ENCODE assay signal across 9 cellular contexts in genomic region chr6:125952764-125953501, GRCh38. TPM values are rescaled to one million over a fixed set of nuclear protein-coding genes. Genes with fewer than 3 reads are reported as not detected.
DNase-seq lines count a peak whose midpoint lies in the region; ATAC-seq, FAIRE-seq and TF ChIP-seq lines count a peak whose summit lies in the region.
"Had no signal": no experiment of that assay in that cellular context is flagged by ENCODE, and none has a peak within 500 bp of the region (broad histone marks: within the 10 kb centered on the region; RNA-seq: fewer than 3 reads in every experiment).

No MANE protein-coding gene starts in this region.

- H3K36me3 ChIP-seq in OCI-LY1 (ENCODE audit: insufficient read depth, low read length): peaks cover 3% of the 10 kb centered on the region; the same call in 1 of the 2 replicates

- ATAC-seq in GM18909 (IDR thresholded peaks at IDR 0.05; ENCODE audit: poor library complexity, unreplicated experiment): no peak

- no peak overlapping the region for H3K27ac Mint-ChIP-seq in activated naive CD4-positive, alpha-beta T cell treated with anti-CD3 and anti-CD28 coated beads for 36 hours

- no peak overlapping the region for H2AFZ ChIP-seq in OCI-LY1 (ENCODE audit: low read length)

- peaks cover 7% of the 10 kb centered on the region for H3K4me1 Mint-ChIP-seq in activated naive CD4-positive, alpha-beta T cell treated with anti-CD3 and anti-CD28 coated beads for 36 hours (ENCODE audit: low read depth)

- FAIRE-seq in urothelium cell line (lab: Jason Lieb, UNC): no peak

- peak overlapping the region; percentile 39 for H3K4me3 ChIP-seq in OCI-LY1 (ENCODE audit: low read depth, low read length, poor library complexity, severe bottlenecking)

- peaks cover 12% of the 10 kb centered on the region; the same call in 1 of the 2 replicates for H3K9me3 ChIP-seq in OCI-LY1 (ENCODE audit: low read length)

- H3K27me3 Mint-ChIP-seq in activated naive CD4-positive, alpha-beta T cell treated with anti-CD3 and anti-CD28 coated beads for 36 hours (ENCODE audit: low read depth): peaks cover 4% of the 10 kb centered on the region

- peak; percentile 61 for DNase-seq in activated naive CD4-positive, alpha-beta T cell treated with anti-CD3 and anti-CD28 coated beads for 36 hours
- DNase-seq in activated naive CD4-positive, alpha-beta T cell treated with anti-CD3 and anti-CD28 coated beads, Interleukin-2, amount 50 U/mL, for 16 hours: no peak
- DNase-seq in erythroblast (lab: John Stamatoyannopoulos, UW) (peak; percentile 40 to 48), urothelium cell line (ENCODE audit: low spot score) (peak; percentile 37), epidermal melanocyte (ENCODE audit: insufficient read length, low spot score) (no peak), CD1c-positive myeloid dendritic cell (ENCODE audit: extremely low spot score) (no peak)
- DNase-seq: central memory CD4-positive, alpha-beta T cell had no signal

- H3K36me3 Mint-ChIP-seq in activated naive CD4-positive, alpha-beta T cell treated with anti-CD3 and anti-CD28 coated beads for 36 hours (ENCODE audit: low read depth): no peaks in the 10 kb centered on the region

- H3K9me2 ChIP-seq in OCI-LY1 (ENCODE audit: low read depth, low read length): no peaks in the 10 kb centered on the region

- H3K27ac ChIP-seq in OCI-LY1 (ENCODE audit: low read depth, low read length, poor library complexity, severe bottlenecking): no peak overlapping the region

- H3K9me3 Mint-ChIP-seq in activated naive CD4-positive, alpha-beta T cell treated with anti-CD3 and anti-CD28 coated beads for 36 hours: no peaks in the 10 kb centered on the region

- TF ChIP-seq CTCF in OCI-LY1 (IDR thresholded peaks at IDR 0.05; ENCODE audit: low read length): peak; percentile 46; the same call in 1 of the 2 replicates

- peaks cover 27% of the 10 kb centered on the region for H3K4me1 ChIP-seq in OCI-LY1 (ENCODE audit: insufficient read depth, low read length, severe bottlenecking)

- H3K4me3 Mint-ChIP-seq in activated naive CD4-positive, alpha-beta T cell treated with anti-CD3 and anti-CD28 coated beads for 36 hours: no peak overlapping the region

- H3F3A ChIP-seq in OCI-LY1 (ENCODE audit: insufficient read depth, low read length): no peaks in the 10 kb centered on the region

- TF ChIP-seq POLR2A in erythroblast (IDR thresholded peaks at IDR 0.05; ENCODE audit: low read length): no peak

- peaks cover 6% of the 10 kb centered on the region; the same call in 1 of the 2 replicates for H3K79me2 ChIP-seq in OCI-LY1 (ENCODE audit: insufficient read depth, low read length)

- peak overlapping the region; percentile 56 for H3K4me2 ChIP-seq in OCI-LY1 (ENCODE audit: low read length)

- H3K27me3 ChIP-seq in OCI-LY1 (ENCODE audit: insufficient read depth, low read length): no peaks in the 10 kb centered on the region

- H3K9ac ChIP-seq in OCI-LY1 (ENCODE audit: low read length): no peak overlapping the region

- H4K20me1 ChIP-seq in OCI-LY1 (ENCODE audit: insufficient read depth, low read length): no peaks in the 10 kb centered on the region

- intact Hi-C loops in activated naive CD4-positive, alpha-beta T cell treated with anti-CD3 and anti-CD28 coated beads for 36 hours (cut with micrococcal nuclease): no loop called here

- CTCF ChIA-PET in activated naive CD4-positive, alpha-beta T cell treated with anti-CD3 and anti-CD28 coated beads for 36 hours (lab: Charles Lee): interaction anchor here (0.7 to 4.0 kb wide), 28 partner anchors 9 to 640 kb away, joined by 3 to 27 read pairs (median 4); partner anchors contain the start of gene NCOA7

RNA-seq across cellular contexts. Expression of gene HINT3, which starts 3.6 kb away (rescaled TPM):
- 10 to 100 TPM; 10.6 to 10.9 TPM for total RNA-seq in activated naive CD4-positive, alpha-beta T cell treated with anti-CD3 and anti-CD28 coated beads for 36 hours

RNA-seq across cellular contexts. Expression of gene TRMT11, which starts 33.4 kb away (rescaled TPM):
- 10 to 100 TPM; 40.6 to 41.9 TPM for total RNA-seq in activated naive CD4-positive, alpha-beta T cell treated with anti-CD3 and anti-CD28 coated beads for 36 hours

Comparison
In these comparisons a context has a peak if more than half of its experiments do, and no peak if none do; other contexts are left out.
1. DNase-seq: peak in activated naive CD4-positive, alpha-beta T cell treated with anti-CD3 and anti-CD28 coated beads for 36 hours (single experiment), erythroblast (2 of 2) and urothelium cell line (single experiment); none in activated naive CD4-positive, alpha-beta T cell treated with anti-CD3 and anti-CD28 coated beads, Interleukin-2, amount 50 U/mL, for 16 hours (single experiment), epidermal melanocyte (single experiment) and CD1c-positive myeloid dendritic cell (single experiment).